ENCODE assay signal across 11 cellular contexts in the genomic region with DNA sequence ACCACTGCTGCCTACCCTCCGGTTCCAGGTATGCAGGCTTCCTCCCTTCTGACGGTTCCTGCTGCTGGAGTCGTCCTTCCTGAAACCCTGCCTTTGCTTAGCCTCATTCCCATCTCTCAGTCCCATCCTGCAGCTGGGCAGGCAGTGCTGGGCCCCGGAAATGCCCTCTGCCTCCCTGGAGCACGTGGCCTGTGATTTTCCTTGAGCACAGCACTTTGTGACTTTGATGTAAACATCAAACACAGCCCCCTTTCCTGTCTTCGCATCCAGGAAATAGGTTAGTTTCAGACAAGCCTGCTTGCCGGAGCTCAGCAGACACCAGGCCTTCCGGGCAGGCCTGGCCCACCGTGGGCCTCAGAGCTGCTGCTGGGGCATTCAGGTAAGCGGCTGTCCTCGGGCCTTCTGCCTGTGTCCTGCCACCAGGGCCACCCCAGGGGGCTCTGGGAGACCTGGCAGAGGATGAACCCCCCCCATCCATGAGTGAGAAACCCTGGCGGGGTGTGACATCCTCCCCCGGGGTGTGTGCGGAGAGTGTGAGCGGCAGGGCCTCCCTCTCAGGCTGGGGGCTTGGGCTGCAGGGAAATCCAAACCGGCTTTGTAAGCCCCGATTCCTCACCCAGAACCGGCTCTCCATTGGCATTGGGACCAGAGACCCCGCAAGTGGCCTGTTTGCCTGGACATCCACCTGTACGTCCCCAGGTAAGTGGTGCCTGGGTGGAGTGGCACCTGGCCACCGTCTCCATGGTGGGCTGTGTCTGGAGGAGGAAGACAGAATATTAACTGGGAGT. TPM values are rescaled to one million over a fixed set of nuclear protein-coding genes. Genes with fewer than 3 reads are reported as not detected.
DNase-seq lines count a peak whose midpoint lies in the region; ATAC-seq, FAIRE-seq and TF ChIP-seq lines count a peak whose summit lies in the region.
"Had no signal": no experiment of that assay in that cellular context is flagged by ENCODE, and none has a peak within 500 bp of the region (broad histone marks: within the 10 kb centered on the region; RNA-seq: fewer than 3 reads in every experiment).

A gene (plus strand): TSS at position 281 of the 788 bp plus-strand sequence. CDS start 10,461 bp downstream, outside the sequence.

- H3K4me3 ChIP-seq in CD8-positive, alpha-beta T cell (ENCODE audit: low read depth, low read length) = peak within 1 kb of the TSS; percentile 91
- H3K4me3 ChIP-seq in astrocyte (ENCODE audit: insufficient read depth, low read depth, low read length) (no peak within 1 kb of the TSS), hepatocyte (no peak within 1 kb of the TSS)

- no peak for TF ChIP-seq CTCF in CD8-positive, alpha-beta T cell (IDR thresholded peaks at IDR 0.05)
- no peak for TF ChIP-seq CTCF in astrocyte (IDR thresholded peaks at IDR 0.05; ENCODE audit: insufficient read depth, low read depth, low read length)
- TF ChIP-seq CTCF in foreskin keratinocyte (conservative IDR thresholded peaks at IDR 0.05) = no peak
- no peak for TF ChIP-seq CTCF in hepatocyte (IDR thresholded peaks at IDR 0.05; ENCODE audit: poor library complexity)

- no peaks in the 10 kb centered on the region for H3K9me3 Mint-ChIP-seq in CD8-positive, alpha-beta T cell
- H3K9me3 Mint-ChIP-seq in astrocyte (ENCODE audit: unreplicated experiment) = no peaks in the 10 kb centered on the region

- ATAC-seq in CD8-positive, alpha-beta T cell = peak; percentile 66
- peak; percentile 50 to 52 for ATAC-seq in activated CD4-positive, CD25-positive, alpha-beta regulatory T cell treated with anti-CD3 and anti-CD28 coated beads, Interleukin-2, amount 50 U/mL, for 24 hours
- ATAC-seq in sciatic nerve (peak; percentile 12), foreskin keratinocyte (no peak), HG02852 (IDR thresholded peaks at IDR 0.05; ENCODE audit: unreplicated experiment) (no peak)

- POLR2A ChIA-PET in CD8-positive, alpha-beta T cell (lab: Charles Lee) = interaction anchor here (1.0 to 3.1 kb wide), 14 partner anchors 8 to 123 kb away, joined by 3 to 18 read pairs (median 6); a partner anchor contains a TSS

- no peaks in the 10 kb centered on the region for H3K9me2 ChIP-seq in hepatocyte (replicated peaks; ENCODE audit: insufficient read depth)

- no peaks in the 10 kb centered on the region for H4K20me1 ChIP-seq in astrocyte (ENCODE audit: insufficient read depth, low read length)
- H4K20me1 ChIP-seq in hepatocyte (ENCODE audit: insufficient read depth, poor library complexity, severe bottlenecking) = no peaks in the 10 kb centered on the region

- no peaks in the 10 kb centered on the region for H3K36me3 ChIP-seq in CD8-positive, alpha-beta T cell (ENCODE audit: insufficient read depth, low read length)
- H3K36me3 ChIP-seq in astrocyte (ENCODE audit: insufficient read depth, low read length) = no peaks in the 10 kb centered on the region
- H3K36me3 ChIP-seq in hepatocyte (replicated peaks; ENCODE audit: insufficient read depth, low read depth) = no peaks in the 10 kb centered on the region

- intact Hi-C loops in CD8-positive, alpha-beta T cell (cut with DNase I, micrococcal nuclease) = loop anchor here (1.0 to 10.0 kb wide), 5 partner anchors 49 to 1441 kb away; a partner anchor contains a TSS
- intact Hi-C loops in sciatic nerve (cut with DNase I) = no loop called here

- H3K27me3 ChIP-seq in CD8-positive, alpha-beta T cell (ENCODE audit: insufficient read depth, low read length) = no peaks in the 10 kb centered on the region
- H3K27me3 ChIP-seq in astrocyte (ENCODE audit: insufficient read depth, low read length) = no peaks in the 10 kb centered on the region
- H3K27me3 ChIP-seq in foreskin keratinocyte = no peaks in the 10 kb centered on the region
- H3K27me3 ChIP-seq in hepatocyte = no peaks in the 10 kb centered on the region

- H3K27ac ChIP-seq in CD8-positive, alpha-beta T cell (ENCODE audit: low read depth, low read length) = peak within 1 kb of the TSS; percentile 88
- H3K27ac ChIP-seq in astrocyte (ENCODE audit: low read depth, low read length) = no peak within 1 kb of the TSS
- H3K27ac ChIP-seq in foreskin keratinocyte = no peak within 1 kb of the TSS
- H3K27ac ChIP-seq in hepatocyte = no peak within 1 kb of the TSS

- WGBS in hepatocyte (ENCODE audit: low lambda C conversion rate, missing lambda C conversion rate) = 75% methylated on average over 21 of the region's 21 CpGs

- CTCF ChIA-PET in CD8-positive, alpha-beta T cell (lab: Charles Lee) = interaction anchor here (1.1 to 14.6 kb wide), 12 partner anchors 10 to 123 kb away, joined by 3 to 185 read pairs (median 6); a partner anchor contains a TSS

- no peak within 1 kb of the TSS for H3K4me2 ChIP-seq in astrocyte (ENCODE audit: low read length)
- no peak within 1 kb of the TSS for H3K4me2 ChIP-seq in hepatocyte

- H3K36me3 Mint-ChIP-seq in CD8-positive, alpha-beta T cell = peaks cover 39% of the 10 kb centered on the region
- H3K36me3 Mint-ChIP-seq in astrocyte (ENCODE audit: low read depth, unreplicated experiment) = no peaks in the 10 kb centered on the region

- H2AFZ ChIP-seq in astrocyte (ENCODE audit: low read depth, low read length) (peak within 1 kb of the TSS; percentile 4), hepatocyte (no peak within 1 kb of the TSS)

- H3K4me1 Mint-ChIP-seq in CD8-positive, alpha-beta T cell (ENCODE audit: low read depth) = peaks cover 77% of the 10 kb centered on the region
- H3K4me1 Mint-ChIP-seq in astrocyte (ENCODE audit: low read depth, unreplicated experiment) = peaks cover 5% of the 10 kb centered on the region

- H3K4me3 Mint-ChIP-seq in CD8-positive, alpha-beta T cell = peak within 1 kb of the TSS; percentile 96
- H3K4me3 Mint-ChIP-seq in astrocyte (ENCODE audit: unreplicated experiment) = no peak within 1 kb of the TSS

- no peaks in the 10 kb centered on the region for H3K79me2 ChIP-seq in astrocyte (ENCODE audit: insufficient read depth, low read length)
- no peaks in the 10 kb centered on the region for H3K79me2 ChIP-seq in hepatocyte

- H3K9me3 ChIP-seq in CD8-positive, alpha-beta T cell (ENCODE audit: low read length) = no peaks in the 10 kb centered on the region
- H3K9me3 ChIP-seq in astrocyte (ENCODE audit: insufficient read depth, low read depth, low read length) (no peaks in the 10 kb centered on the region), hepatocyte (ENCODE audit: low read depth) (no peaks in the 10 kb centered on the region)

- H3K27me3 Mint-ChIP-seq in CD8-positive, alpha-beta T cell (ENCODE audit: low read depth) = no peaks in the 10 kb centered on the region
- H3K27me3 Mint-ChIP-seq in astrocyte (ENCODE audit: low read depth, unreplicated experiment) = peaks cover 27% of the 10 kb centered on the region

- H3K27ac Mint-ChIP-seq in CD8-positive, alpha-beta T cell = peak within 1 kb of the TSS; percentile 97
- H3K27ac Mint-ChIP-seq in astrocyte (ENCODE audit: unreplicated experiment) = no peak within 1 kb of the TSS

- no peak for FAIRE-seq in astrocyte (lab: Jason Lieb, UNC)
- FAIRE-seq: colon had no signal

- peaks cover 78% of the 10 kb centered on the region for H3K4me1 ChIP-seq in CD8-positive, alpha-beta T cell (ENCODE audit: insufficient read depth, low read length)
- H3K4me1 ChIP-seq in astrocyte (ENCODE audit: insufficient read depth, low read length) (no peaks in the 10 kb centered on the region), foreskin keratinocyte (no peaks in the 10 kb centered on the region), hepatocyte (ENCODE audit: insufficient read depth) (no peaks in the 10 kb centered on the region)

- peak; percentile 43 to 86 (median 66) for DNase-seq in CD8-positive, alpha-beta T cell
- DNase-seq in astrocyte (ENCODE audit: low read depth) (no peak), sciatic nerve (ENCODE audit: low spot score) (no peak), foreskin keratinocyte (no peak), hepatocyte (ENCODE audit: low spot score) (no peak), NCI-H187 treated with DMSO at 0.1 percent for 48 hours (lab: John Stamatoyannopoulos, UW) (no peak)
- DNase-seq: midbrain had no signal

- H3K9ac ChIP-seq in astrocyte (ENCODE audit: low read length) = no peak within 1 kb of the TSS

RNA-seq across cellular contexts. Expression of the gene that starts here (rescaled TPM):
- 100 to 1,000 TPM; 487 to 512 TPM for total RNA-seq in CD8-positive, alpha-beta T cell
- total RNA-seq in astrocyte (0.14 and 0.73 TPM in 2 replicates), sciatic nerve (4.5 TPM), foreskin keratinocyte (not detected in 2 replicates), hepatocyte (0.80 and 1.4 TPM in 2 replicates)
- polyA plus RNA-seq in foreskin keratinocyte (0.01 TPM in 1 of 2 replicates, not detected in the other), hepatocyte (1.5 and 1.6 TPM in 2 replicates)
- total RNA-seq: H4 had no signal

Comparison
In these comparisons a context has a peak if more than half of its experiments do, and no peak if none do; other contexts are left out.
1. RNA of the gene that starts here (total RNA-seq): 487 to 512 TPM in CD8-positive, alpha-beta T cell; 4.5 TPM in sciatic nerve (single experiment), 0.80 to 1.4 TPM in hepatocyte, 0.14 to 0.73 TPM in astrocyte and not detected in foreskin keratinocyte; every median in the first group is over 10 times any median in the second.
2. ATAC-seq: peak in CD8-positive, alpha-beta T cell (single experiment), activated CD4-positive, CD25-positive, alpha-beta regulatory T cell treated with anti-CD3 and anti-CD28 coated beads, Interleukin-2, amount 50 U/mL, for 24 hours (2 of 2) and sciatic nerve (single experiment); none in foreskin keratinocyte (single experiment) and HG02852 (single experiment).
3. DNase-seq: peak in CD8-positive, alpha-beta T cell (7 of 7); none in astrocyte (single experiment), sciatic nerve (single experiment), foreskin keratinocyte (0 of 2), hepatocyte (single experiment) and NCI-H187 treated with DMSO at 0.1 percent for 48 hours (single experiment).